ENCODE assay signal across 13 cellular contexts in the genomic region with DNA sequence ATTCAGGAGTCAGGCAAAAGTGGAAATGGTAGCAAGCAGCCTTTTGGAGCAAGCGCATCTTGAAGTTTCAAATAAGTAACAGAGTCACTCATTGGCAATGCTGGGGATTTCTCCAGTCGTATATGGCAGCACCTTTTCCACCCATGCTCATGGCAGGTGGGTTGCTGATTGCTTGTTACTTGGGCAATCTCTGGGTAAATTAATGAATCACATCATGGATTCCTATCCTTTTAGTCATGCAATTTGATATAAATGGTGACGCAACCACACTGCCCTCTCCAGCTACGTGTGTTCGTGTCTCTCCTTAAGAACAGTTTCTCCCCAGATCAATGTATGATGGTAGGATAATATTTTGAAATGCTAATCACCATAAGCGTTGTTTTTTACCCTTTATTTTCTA.
"Had no signal": no experiment of that assay in that cellular context is flagged by ENCODE, and none has a peak within 500 bp of the region (broad histone marks: within the 10 kb centered on the region; RNA-seq: fewer than 3 reads in every experiment).

No MANE protein-coding gene starts in this region.

- H3K27ac ChIP-seq: brain microvascular endothelial cell, esophagus squamous epithelium, hepatocyte, pancreas had no signal

- FAIRE-seq: pancreas had no signal

- H3K27me3 ChIP-seq: brain microvascular endothelial cell, esophagus squamous epithelium, hepatocyte, pancreas had no signal

- DNase-seq: activated CD4-positive, alpha-beta memory T cell treated with anti-CD3 and anti-CD28 coated beads, Interleukin-2, amount 10 ng/mL, durations not matched to agents 7 days and 5 days; activated CD4-positive, alpha-beta T cell treated with anti-CD3 and anti-CD28 coated beads for 1 hour; activated CD8-positive, alpha-beta memory T cell treated with anti-CD3 and anti-CD28 coated beads, Interleukin-2, amount 50 U/mL, for 48 hours; brain microvascular endothelial cell; cerebellar nuclear complex; esophagus squamous epithelium; pancreas; trophoblast cell had no signal

- H3K36me3 ChIP-seq: brain microvascular endothelial cell, esophagus squamous epithelium, pancreas had no signal

- H3K36me3 Mint-ChIP-seq: activated naive CD4-positive, alpha-beta T cell treated with anti-CD3 and anti-CD28 coated beads, Interleukin-2, amount 50 U/mL, for 24 hours; stimulated activated memory B cell treated with anti-CD40 and anti-IgM and Interleukin-4, amounts not matched to agents 10 μg/mL and 1 μg/mL and 100 μg/mL, for 72 hours had no signal

- H3K27ac Mint-ChIP-seq: activated CD4-positive, alpha-beta memory T cell treated with anti-CD3 and anti-CD28 coated beads, Interleukin-2, amount 10 ng/mL, durations not matched to agents 7 days and 5 days; activated naive CD4-positive, alpha-beta T cell treated with anti-CD3 and anti-CD28 coated beads, Interleukin-2, amount 50 U/mL, for 24 hours; activated T-helper 2 cell treated with anti-CD3 and anti-CD28 coated beads, Interferon-gamma antibody, Interleukin-2, Interleukin-4, amounts not matched to agents 10 μg/mL and 5 μg/mL and 100 μg/mL, durations not matched to agents 14 hours and 24 hours and 36 hours; stimulated activated memory B cell treated with anti-CD40 and anti-IgM and Interleukin-4, amounts not matched to agents 10 μg/mL and 1 μg/mL and 100 μg/mL, for 72 hours had no signal

- H3K4me1 Mint-ChIP-seq: stimulated activated memory B cell treated with anti-CD40 and anti-IgM and Interleukin-4, amounts not matched to agents 10 μg/mL and 1 μg/mL and 100 μg/mL, for 72 hours had no signal

- ATAC-seq: pancreas; stimulated activated memory B cell treated with anti-CD40 and anti-IgM and Interleukin-4, amounts not matched to agents 10 μg/mL and 1 μg/mL and 100 μg/mL, for 72 hours had no signal

- H3K4me3 Mint-ChIP-seq: activated CD4-positive, alpha-beta memory T cell treated with anti-CD3 and anti-CD28 coated beads, Interleukin-2, amount 10 ng/mL, durations not matched to agents 7 days and 5 days; activated naive CD4-positive, alpha-beta T cell treated with anti-CD3 and anti-CD28 coated beads, Interleukin-2, amount 50 U/mL, for 24 hours; stimulated activated memory B cell treated with anti-CD40 and anti-IgM and Interleukin-4, amounts not matched to agents 10 μg/mL and 1 μg/mL and 100 μg/mL, for 72 hours had no signal

- H3K4me3 ChIP-seq: esophagus squamous epithelium, hepatocyte, pancreas, smooth muscle cell had no signal

- H3K9me3 ChIP-seq: esophagus squamous epithelium, pancreas had no signal

- H3K79me2 ChIP-seq: hepatocyte had no signal

- H2AFZ ChIP-seq: hepatocyte had no signal

- H3K4me2 ChIP-seq: hepatocyte, smooth muscle cell had no signal

- H3K4me1 ChIP-seq: esophagus squamous epithelium, pancreas had no signal

- H3K9me3 Mint-ChIP-seq: activated CD4-positive, alpha-beta memory T cell treated with anti-CD3 and anti-CD28 coated beads, Interleukin-2, amount 10 ng/mL, durations not matched to agents 7 days and 5 days; activated naive CD4-positive, alpha-beta T cell treated with anti-CD3 and anti-CD28 coated beads, Interleukin-2, amount 50 U/mL, for 24 hours; activated T-helper 2 cell treated with anti-CD3 and anti-CD28 coated beads, Interferon-gamma antibody, Interleukin-2, Interleukin-4, amounts not matched to agents 10 μg/mL and 5 μg/mL and 100 μg/mL, durations not matched to agents 14 hours and 24 hours and 36 hours; stimulated activated memory B cell treated with anti-CD40 and anti-IgM and Interleukin-4, amounts not matched to agents 10 μg/mL and 1 μg/mL and 100 μg/mL, for 72 hours had no signal

- H3K27me3 Mint-ChIP-seq: activated naive CD4-positive, alpha-beta T cell treated with anti-CD3 and anti-CD28 coated beads, Interleukin-2, amount 50 U/mL, for 24 hours; stimulated activated memory B cell treated with anti-CD40 and anti-IgM and Interleukin-4, amounts not matched to agents 10 μg/mL and 1 μg/mL and 100 μg/mL, for 72 hours had no signal
